ENCODE assay signal across 9 cellular contexts in genomic region chr11:128324531-128325141, GRCh38.
DNase-seq lines count a peak whose midpoint lies in the region; ATAC-seq and TF ChIP-seq lines count a peak whose summit lies in the region.
"Had no signal": no experiment of that assay in that cellular context is flagged by ENCODE, and none has a peak within 500 bp of the region (broad histone marks: within the 10 kb centered on the region; RNA-seq: fewer than 3 reads in every experiment).

No MANE protein-coding gene starts in this region.

- POLR2A ChIA-PET in T-cell (lab: Charles Lee), result interaction anchor here (0.7 to 2.3 kb wide), 8 partner anchors 11 to 306 kb away, joined by 3 to 34 read pairs (median 6); no protein-coding TSS in a partner anchor

- no peaks in the 10 kb centered on the region for H3K36me3 ChIP-seq in esophagus squamous epithelium

- peak in 1 of 4 donors; percentile 42 for TF ChIP-seq POLR2A in esophagus squamous epithelium (IDR thresholded peaks at IDR 0.05)

- CTCF ChIA-PET in T-cell (lab: Charles Lee), result interaction anchor here (0.5 to 3.7 kb wide), 15 partner anchors 17 to 288 kb away, joined by 3 to 29 read pairs (median 4); no protein-coding TSS in a partner anchor

- H3K9me3 Mint-ChIP-seq in T-cell (no peaks in the 10 kb centered on the region), mesothelial cell of epicardium (peaks cover 4% of the 10 kb centered on the region)

- H3K9me3 ChIP-seq in esophagus squamous epithelium, result no peaks in the 10 kb centered on the region

- H3K36me3 Mint-ChIP-seq in T-cell (no peaks in the 10 kb centered on the region), mesothelial cell of epicardium (no peaks in the 10 kb centered on the region)

- H3K27ac Mint-ChIP-seq in T-cell (peak overlapping the region; percentile 97 to 99), mesothelial cell of epicardium (peak overlapping the region; percentile 83)

- TF ChIP-seq CTCF in mesothelial cell of epicardium (IDR thresholded peaks at IDR 0.05; ENCODE audit: unreplicated experiment) (no peak), esophagus squamous epithelium (IDR thresholded peaks at IDR 0.05) (no peak)

- H3K27me3 Mint-ChIP-seq in T-cell (no peaks in the 10 kb centered on the region), mesothelial cell of epicardium (ENCODE audit: low read depth) (no peaks in the 10 kb centered on the region)

- intact Hi-C loops in esophagus squamous epithelium (cut with DNase I), result no loop called here

- DNase-seq in T-cell, result peak; percentile 59 to 96 (median 86)
- peak; percentile 78 for DNase-seq in activated T-cell treated with anti-CD3 and anti-CD28 coated beads, Interleukin-2, amount 50 U/mL, for 1 hour
- no peak for DNase-seq in mesothelial cell of epicardium (ENCODE audit: low spot score in 2 of 2, unreplicated experiment in 2 of 2)
- DNase-seq in stimulated activated CD8-positive, alpha-beta memory T cell treated with anti-CD3 and anti-CD28 coated beads, Interleukin-7, amount 100 ng/mL, for 24 hours (ENCODE audit: low read depth), result peak; percentile 60
- no peak for DNase-seq in NCI-H1436 (lab: John Stamatoyannopoulos, UW)
- no peak for DNase-seq in NCI-H2227 (lab: John Stamatoyannopoulos, UW; ENCODE audit: unreplicated experiment)
- no peak for DNase-seq in esophagus squamous epithelium (lab: John Stamatoyannopoulos, UW)

- H3K4me3 ChIP-seq in esophagus squamous epithelium, result no peak overlapping the region

- WGBS in esophagus squamous epithelium, 2 donors, result 53 to 72% methylated on average over 10 to 13 of the region's 14 CpGs

- H3K4me1 Mint-ChIP-seq in T-cell (peaks cover 87 to 92% (median 90%) of the 10 kb centered on the region in 3 donors), mesothelial cell of epicardium (peaks cover 27% of the 10 kb centered on the region)

- peak overlapping the region in 1 of 4 donors; percentile 50 for H3K27ac ChIP-seq in esophagus squamous epithelium
- H3K27ac ChIP-seq: HL-60 had no signal

- no peaks in the 10 kb centered on the region for H3K27me3 ChIP-seq in esophagus squamous epithelium

- peak overlapping the region; percentile 26 to 72 (median 71) for H3K4me3 Mint-ChIP-seq in T-cell
- H3K4me3 Mint-ChIP-seq in mesothelial cell of epicardium, result no peak overlapping the region

- no peaks in the 10 kb centered on the region for H3K4me1 ChIP-seq in esophagus squamous epithelium

- ATAC-seq in T-cell (replicated peaks in 1 of 4) (peak; percentile 83 to 87 (median 86)), GM18517 (IDR thresholded peaks at IDR 0.05; ENCODE audit: unreplicated experiment) (no peak)

Comparison
In these comparisons a context has a peak if more than half of its experiments do, and no peak if none do; other contexts are left out.
1. DNase-seq: peak in T-cell (34 of 34), activated T-cell treated with anti-CD3 and anti-CD28 coated beads, Interleukin-2, amount 50 U/mL, for 1 hour (single experiment) and stimulated activated CD8-positive, alpha-beta memory T cell treated with anti-CD3 and anti-CD28 coated beads, Interleukin-7, amount 100 ng/mL, for 24 hours (single experiment); none in mesothelial cell of epicardium (0 of 2), NCI-H1436 (single experiment), NCI-H2227 (single experiment) and esophagus squamous epithelium (single experiment).